ENCODE assay signal across 8 cellular contexts in the genomic region with DNA sequence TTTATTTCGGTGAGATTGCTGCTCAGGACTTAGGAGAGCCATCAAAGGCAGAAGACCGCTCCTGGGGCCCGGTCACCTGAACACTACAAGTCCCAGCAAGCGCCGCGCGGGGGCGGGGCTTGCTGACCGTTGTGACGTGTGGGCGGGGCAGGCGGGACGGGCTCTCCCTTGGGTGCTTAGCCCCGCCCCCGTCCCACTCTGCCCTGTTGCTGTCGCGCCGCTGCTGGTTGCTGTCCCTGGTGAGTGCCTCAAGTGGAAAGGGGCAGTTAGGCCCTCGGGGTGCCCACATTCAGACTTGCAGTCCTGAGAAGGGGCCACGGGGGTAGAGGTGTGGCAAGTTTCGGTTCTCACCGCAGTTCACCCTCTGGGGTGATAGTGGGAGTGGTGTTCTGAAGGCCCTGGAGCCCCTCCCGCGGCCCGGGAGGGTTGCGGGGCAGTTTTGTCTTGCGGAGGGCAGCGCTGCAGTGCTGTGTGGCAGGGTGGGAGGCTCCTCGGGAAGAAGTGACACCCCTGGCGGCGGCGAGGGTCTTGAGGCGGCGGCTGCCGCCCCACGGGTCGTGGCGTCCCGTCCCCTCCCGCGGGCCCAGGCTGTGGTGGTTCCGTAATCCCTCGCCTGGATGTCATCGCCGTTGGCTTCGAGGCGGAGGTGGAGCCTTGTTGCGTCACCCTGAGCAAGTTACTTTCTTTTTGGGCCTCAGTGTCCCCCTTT. TPM values are rescaled to one million over a fixed set of nuclear protein-coding genes. Genes with fewer than 3 reads are reported as not detected.
DNase-seq lines count a peak whose midpoint lies in the region; ATAC-seq, FAIRE-seq and TF ChIP-seq lines count a peak whose summit lies in the region.

A gene with protein sequence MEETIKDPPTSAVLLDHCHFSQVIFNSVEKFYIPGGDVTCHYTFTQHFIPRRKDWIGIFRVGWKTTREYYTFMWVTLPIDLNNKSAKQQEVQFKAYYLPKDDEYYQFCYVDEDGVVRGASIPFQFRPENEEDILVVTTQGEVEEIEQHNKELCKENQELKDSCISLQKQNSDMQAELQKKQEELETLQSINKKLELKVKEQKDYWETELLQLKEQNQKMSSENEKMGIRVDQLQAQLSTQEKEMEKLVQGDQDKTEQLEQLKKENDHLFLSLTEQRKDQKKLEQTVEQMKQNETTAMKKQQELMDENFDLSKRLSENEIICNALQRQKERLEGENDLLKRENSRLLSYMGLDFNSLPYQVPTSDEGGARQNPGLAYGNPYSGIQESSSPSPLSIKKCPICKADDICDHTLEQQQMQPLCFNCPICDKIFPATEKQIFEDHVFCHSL (plus strand): TSS at position 196 of the 709 bp plus-strand sequence. CDS start 10,673 bp downstream, outside the sequence.

- ATAC-seq in memory B cell (ENCODE audit: low read depth) = peak; percentile 88

- H3K4me1 Mint-ChIP-seq in memory B cell = peaks cover 12% of the 10 kb centered on the region

- FAIRE-seq in HTR-8/SVneo (lab: Jason Lieb, UNC) = peak; percentile 97

- POLR2A ChIA-PET in activated CD8-positive, alpha-beta memory T cell treated with anti-CD3 and anti-CD28 coated beads for 36 hours (lab: Charles Lee) = no interaction called here

- peak; percentile 92 for DNase-seq in COLO829 (ENCODE audit: low spot score)
- DNase-seq in GM20000 (ENCODE audit: low spot score) = peak; percentile 95
- DNase-seq in HTR-8/SVneo (ENCODE audit: insufficient read length, low spot score) = peak; percentile 98
- peak; percentile 89 for DNase-seq in NOMO-1 treated with DMSO at 0.1 percent for 48 hours (lab: John Stamatoyannopoulos, UW; ENCODE audit: unreplicated experiment)
- DNase-seq in effector CD8-positive, alpha-beta T cell (lab: John Stamatoyannopoulos, UW) = peak; percentile 81
- DNase-seq in memory B cell (ENCODE audit: low spot score in 2 of 2) = peak; percentile 77 to 78
- peak; percentile 68 for DNase-seq in stimulated activated CD8-positive, alpha-beta memory T cell treated with anti-CD3 and anti-CD28 coated beads, Interleukin-12 subunit alpha, Interleukin-12 subunit beta, amount 100 ng/mL, for 24 hours (ENCODE audit: extremely low read depth)

- H3K36me3 Mint-ChIP-seq in memory B cell = peaks cover 2% of the 10 kb centered on the region

- no peaks in the 10 kb centered on the region for H3K9me3 Mint-ChIP-seq in memory B cell

- H3K27me3 Mint-ChIP-seq in memory B cell = peaks cover 3% of the 10 kb centered on the region

- CTCF ChIA-PET in activated CD8-positive, alpha-beta memory T cell treated with anti-CD3 and anti-CD28 coated beads for 36 hours (lab: Charles Lee) = interaction anchor here (1.6 to 1.8 kb wide), 2 partner anchors 8 to 48 kb away, joined by 4 to 5 read pairs; no protein-coding TSS in a partner anchor

- H3K27ac Mint-ChIP-seq in memory B cell = peak within 1 kb of the TSS; percentile 98

- peak within 1 kb of the TSS; percentile 98 for H3K4me3 Mint-ChIP-seq in memory B cell

- TF ChIP-seq CTCF in GM20000 (IDR thresholded peaks at IDR 0.05; ENCODE audit: extremely low read depth, missing control alignments) = no peak

RNA-seq across cellular contexts. Expression of the gene that starts here (rescaled TPM):
- total RNA-seq in activated CD8-positive, alpha-beta memory T cell treated with anti-CD3 and anti-CD28 coated beads for 36 hours = 10 to 100 TPM; 68.4 to 83.8 TPM

Comparison
In these comparisons a context has a peak if more than half of its experiments do, and no peak if none do; other contexts are left out.
1. Peak in every context shown above with its lines: DNase-seq and ATAC-seq.